ENCODE assay signal across 18 cellular contexts in the genomic region with DNA sequence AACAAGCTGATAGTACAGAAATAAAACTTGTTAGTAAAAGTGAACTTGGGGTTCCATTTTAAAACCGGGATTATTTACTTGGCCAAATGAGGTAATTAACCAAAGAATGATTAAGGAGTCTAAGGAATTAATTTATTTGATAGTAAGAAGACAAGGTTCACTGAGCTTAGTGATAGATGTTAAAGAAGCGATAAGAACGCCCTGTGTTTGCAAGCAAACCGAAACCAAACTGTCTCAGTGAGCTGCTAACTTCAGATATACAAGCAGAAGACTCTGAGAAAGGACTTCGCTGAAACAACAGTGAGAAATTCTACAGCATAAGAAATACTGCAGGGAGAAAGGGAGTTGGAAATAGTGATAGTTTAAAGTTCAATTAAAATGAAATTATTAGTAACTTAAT. TPM values are rescaled to one million over a fixed set of nuclear protein-coding genes. Genes with fewer than 3 reads are reported as not detected.
DNase-seq lines count a peak whose midpoint lies in the region; ATAC-seq and TF ChIP-seq lines count a peak whose summit lies in the region.
"Had no signal": no experiment of that assay in that cellular context is flagged by ENCODE, and none has a peak within 500 bp of the region (broad histone marks: within the 10 kb centered on the region; RNA-seq: fewer than 3 reads in every experiment).

No MANE protein-coding gene starts in this region.

- H4K20me1 ChIP-seq in OCI-LY3 (ENCODE audit: insufficient read depth, low read length), result no peaks in the 10 kb centered on the region

- no peak for TF ChIP-seq POLR2A in erythroblast (IDR thresholded peaks at IDR 0.05; ENCODE audit: low read length)

- H3K4me3 ChIP-seq in AG04450 (ENCODE audit: low read depth, low read length) (peak overlapping the region; percentile 42), OCI-LY3 (ENCODE audit: low read length) (peak overlapping the region; percentile 25; the same call in 1 of the 2 replicates), parathyroid adenoma (ENCODE audit: low read depth, low read length) (peak overlapping the region; percentile 42)
- H3K4me3 ChIP-seq: colonic mucosa, GM23338, K562, lung, transverse colon had no signal

- H3K4me1 Mint-ChIP-seq in nephron progenitor cell, result peaks cover 15% of the 10 kb centered on the region
- H3K4me1 Mint-ChIP-seq: neural crest cell had no signal

- H3K4me1 ChIP-seq in OCI-LY3 (ENCODE audit: low read length), result peaks cover 12% of the 10 kb centered on the region
- no peaks in the 10 kb centered on the region for H3K4me1 ChIP-seq in parathyroid adenoma
- H3K4me1 ChIP-seq: colonic mucosa, transverse colon had no signal

- TF ChIP-seq CTCF in AG04450 (IDR thresholded peaks at IDR 0.05; ENCODE audit: low read depth, low read length), result no peak
- TF ChIP-seq CTCF in OCI-LY3 (IDR thresholded peaks at IDR 0.05; ENCODE audit: low read depth, low read length), result no peak
- TF ChIP-seq CTCF in parathyroid adenoma (IDR thresholded peaks at IDR 0.05), result no peak
- no peak for TF ChIP-seq CTCF in nephron progenitor cell (IDR thresholded peaks at IDR 0.05)

- no peak overlapping the region for H3K9ac ChIP-seq in OCI-LY3 (ENCODE audit: low read length)
- no peak overlapping the region for H3K9ac ChIP-seq in parathyroid adenoma

- H3K4me3 Mint-ChIP-seq in nephron progenitor cell, result no peak overlapping the region
- H3K4me3 Mint-ChIP-seq: GM23338, neural crest cell had no signal

- CTCF ChIA-PET in AG04450 (lab: Charles Lee), result interaction anchor here (0.7 to 2.3 kb wide), 3 partner anchors 12 to 160 kb away, joined by 3 to 16 read pairs (median 5); no protein-coding TSS in a partner anchor

- H3K4me2 ChIP-seq in OCI-LY3 (ENCODE audit: low read length) (peak overlapping the region; percentile 37), parathyroid adenoma (ENCODE audit: low read length) (peak overlapping the region; percentile 69)
- H3K4me2 ChIP-seq: GM23338 had no signal

- H3K36me3 Mint-ChIP-seq in nephron progenitor cell (ENCODE audit: low read depth), result no peaks in the 10 kb centered on the region

- H3K27ac Mint-ChIP-seq in nephron progenitor cell, result no peak overlapping the region
- H3K27ac Mint-ChIP-seq: GM23338 had no signal

- no peaks in the 10 kb centered on the region for H3K9me3 ChIP-seq in AG04450 (ENCODE audit: control insufficient read depth, insufficient read depth, low read length)
- no peaks in the 10 kb centered on the region for H3K9me3 ChIP-seq in OCI-LY3 (ENCODE audit: insufficient read depth, low read length)
- no peaks in the 10 kb centered on the region for H3K9me3 ChIP-seq in parathyroid adenoma (ENCODE audit: control insufficient read depth, low read length)
- H3K9me3 ChIP-seq: adrenal gland, colonic mucosa, transverse colon had no signal

- no peak for ATAC-seq in HG03469 (IDR thresholded peaks at IDR 0.05; ENCODE audit: unreplicated experiment)
- ATAC-seq: GM23338, K562 had no signal

- no peaks in the 10 kb centered on the region for H3K27me3 ChIP-seq in AG04450 (ENCODE audit: control insufficient read depth, insufficient read depth, low read length)
- H3K27me3 ChIP-seq in OCI-LY3 (ENCODE audit: low read depth, low read length), result peaks cover 14% of the 10 kb centered on the region
- no peaks in the 10 kb centered on the region for H3K27me3 ChIP-seq in parathyroid adenoma (ENCODE audit: control insufficient read depth, insufficient read depth, low read length)
- H3K27me3 ChIP-seq: adrenal gland, colonic mucosa had no signal

- POLR2A ChIA-PET in AG04450 (lab: Yijun Ruan, JAX), result no interaction called here

- H3K79me2 ChIP-seq in OCI-LY3 (ENCODE audit: low read length) (no peaks in the 10 kb centered on the region), parathyroid adenoma (no peaks in the 10 kb centered on the region)

- DNase-seq in AG04450 (ENCODE audit: low read depth, low spot score), result peak; percentile 6
- peak; percentile 17 to 22 for DNase-seq in erythroblast (lab: John Stamatoyannopoulos, UW)
- DNase-seq in cerebellar nuclear complex (lab: John Stamatoyannopoulos, UW), result no peak
- no peak for DNase-seq in activated CD4-positive, alpha-beta T cell treated with anti-CD3 and anti-CD28 coated beads, Interleukin-2, amount 50 U/mL, for 4 hours
- no peak for DNase-seq in nephron progenitor cell
- DNase-seq: colonic mucosa, NCI-H1436 treated with DMSO at 0.1 percent for 48 hours, NCI-H446, retina, transverse colon had no signal

- peaks cover 20% of the 10 kb centered on the region for H3K27me3 Mint-ChIP-seq in nephron progenitor cell (ENCODE audit: low read depth, poor library complexity)

- H3K36me3 ChIP-seq in OCI-LY3 (replicated peaks; ENCODE audit: low read depth, low read length) (no peaks in the 10 kb centered on the region), parathyroid adenoma (ENCODE audit: control insufficient read depth, insufficient read depth, low read length) (no peaks in the 10 kb centered on the region)
- H3K36me3 ChIP-seq: adrenal gland, colonic mucosa, transverse colon had no signal

- H3K27ac ChIP-seq in AG04450 (ENCODE audit: low read depth, low read length) (no peak overlapping the region), OCI-LY3 (ENCODE audit: low read length) (no peak overlapping the region), parathyroid adenoma (no peak overlapping the region)
- H3K27ac ChIP-seq: adrenal gland, colonic mucosa, transverse colon had no signal

- peaks cover 5% of the 10 kb centered on the region for H3K9me3 Mint-ChIP-seq in nephron progenitor cell
- H3K9me3 Mint-ChIP-seq: GM23338, neural crest cell had no signal

- H2AFZ ChIP-seq in OCI-LY3 (ENCODE audit: low read depth, low read length), result no peak overlapping the region
- H2AFZ ChIP-seq in parathyroid adenoma, result no peak overlapping the region
- H2AFZ ChIP-seq: GM23338 had no signal

RNA-seq across cellular contexts. Expression of a gene that starts 37.6 kb away (rescaled TPM):
- polyA plus RNA-seq in AG04450 (2011; rRNA removed), result 0.78 and 1.3 TPM in 2 replicates
- polyA minus RNA-seq in AG04450 (2011; rRNA and poly(A)+ RNA removed), result 0.28 and 0.39 TPM in 2 replicates
- polyA plus RNA-seq: K562 had no signal

Comparison
In these comparisons a context has a peak if more than half of its experiments do, and no peak if none do; other contexts are left out.
1. DNase-seq: peak in AG04450 (single experiment) and erythroblast (2 of 2); none in cerebellar nuclear complex (0 of 2), activated CD4-positive, alpha-beta T cell treated with anti-CD3 and anti-CD28 coated beads, Interleukin-2, amount 50 U/mL, for 4 hours (0 of 2) and nephron progenitor cell (single experiment).
2. Peak in every context shown above with its lines, with median percentiles within 50 percentile points of each other: H3K4me3 ChIP-seq.